ENCODE assay signal across 16 cellular contexts in the genomic region with DNA sequence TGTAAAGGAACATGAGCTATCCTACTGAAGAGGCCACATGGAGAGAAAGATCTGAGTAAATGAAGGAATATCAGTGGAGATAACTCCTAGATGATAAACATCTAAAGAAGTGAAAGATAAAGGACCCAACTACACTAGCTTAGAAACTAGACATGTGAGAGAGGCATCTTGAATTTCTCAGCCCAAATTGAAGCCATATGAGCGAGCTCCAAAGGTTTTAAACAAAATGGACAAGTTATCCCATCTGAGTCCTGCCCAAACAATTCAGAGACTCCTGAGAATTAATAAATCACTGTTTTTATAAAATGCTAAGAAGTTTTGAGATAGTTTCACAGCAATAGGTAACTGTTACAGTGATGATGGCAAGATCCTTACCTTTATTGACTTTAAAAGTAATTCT.
A peak's percentile ranks its signal among the peaks of the same experiment; 100 is the strongest.
DNase-seq lines count a peak whose midpoint lies in the region; ATAC-seq and TF ChIP-seq lines count a peak whose summit lies in the region.
"Had no signal": no experiment of that assay in that cellular context is flagged by ENCODE, and none has a peak within 500 bp of the region (broad histone marks: within the 10 kb centered on the region; RNA-seq: fewer than 3 reads in every experiment).

No MANE protein-coding gene starts in this region.

- 35 to 53% (median 44%) methylated on average over 1 of the region's 1 CpG for WGBS in heart left ventricle, 4 donors

- intact Hi-C loops in HCT116 (cut with micrococcal nuclease) (no loop called here), heart left ventricle (cut with DNase I) (no loop called here)

- TF ChIP-seq RAD21 in HCT116 (IDR thresholded peaks at IDR 0.05; ENCODE audit: low read depth), result no peak

- no peaks in the 10 kb centered on the region for H4K20me1 ChIP-seq in HCT116 (ENCODE audit: insufficient read depth)
- H4K20me1 ChIP-seq: BLaER1 treated with 17β-estradiol and CSF1 and Interleukin-3, amounts not matched to agents 10 nM and 100 nM had no signal

- no peaks in the 10 kb centered on the region for H3K9me3 ChIP-seq in HCT116 (ENCODE audit: control insufficient read depth in 1 of 2, insufficient read depth in 1 of 2, low read depth in 1 of 2, low read length in 2 of 2)
- peaks cover 0 to 8% (median 0%) of the 10 kb centered on the region in 12 donors for H3K9me3 ChIP-seq in heart left ventricle

- H3K9ac ChIP-seq in HCT116 (ENCODE audit: low read length), result no peak overlapping the region
- H3K9ac ChIP-seq: BLaER1 treated with 17β-estradiol and CSF1 and Interleukin-3, amounts not matched to agents 10 nM and 100 nM had no signal

- RAD21 ChIA-PET in HCT116 (lab: Charles Lee; ENCODE audit: low non-redundant PET in 1 of 2, low total read pairs in 2 of 2, uncharacterized antibody in 2 of 2, unreplicated experiment in 2 of 2), result no interaction called here

- no peak for ATAC-seq in HCT116
- peak; percentile 75 for ATAC-seq in SK-N-SH treated with all-trans-retinoic acid at 6 μM for 48 hours
- no peak for ATAC-seq in heart left ventricle
- no peak for ATAC-seq in HG03097 (IDR thresholded peaks at IDR 0.05; ENCODE audit: low FRiP score, unreplicated experiment)
- ATAC-seq in HG03520 (IDR thresholded peaks at IDR 0.05; ENCODE audit: unreplicated experiment), result no peak
- ATAC-seq: GM12878 had no signal

- H3K27me3 ChIP-seq in ACC112 (ENCODE audit: insufficient read depth, low read length) (no peaks in the 10 kb centered on the region), HCT116 (ENCODE audit: insufficient read depth, low read length) (no peaks in the 10 kb centered on the region), heart left ventricle (no peaks in the 10 kb centered on the region)
- H3K27me3 ChIP-seq: BLaER1 treated with 17β-estradiol and CSF1 and Interleukin-3, amounts not matched to agents 10 nM and 100 nM had no signal

- DNase-seq in HCT116 (ENCODE audit: low read depth, low spot score), result no peak
- peak; percentile 60 for DNase-seq in fibroblast of peridontal ligament (ENCODE audit: extremely low read depth)
- no peak for DNase-seq in heart left ventricle
- DNase-seq in DMS53 (lab: John Stamatoyannopoulos, UW), result no peak
- DNase-seq: CD4-positive, CD25-positive, alpha-beta regulatory T cell; DMS 273 treated with DMSO at 0.1 percent for 48 hours; DMS79; HCEC 1CT; IMR-90 had no signal

- POLR2A ChIA-PET in HCT116 (lab: Charles Lee), result no interaction called here

- H2AFZ ChIP-seq in ACC112 (ENCODE audit: low read length, unreplicated experiment) (peak overlapping the region; percentile 86), HCT116 (ENCODE audit: low read depth, low read length, poor library complexity, severe bottlenecking) (peak overlapping the region; percentile 13)

- no TSS peak for BruUV-seq in HCT116 (replicated peaks; lab: Mats Ljungman, UMichigan)

- H3K27ac ChIP-seq in ACC112 (ENCODE audit: low read depth, low read length), result no peak overlapping the region
- H3K27ac ChIP-seq in HCT116 (ENCODE audit: low read depth, low read length), result no peak overlapping the region
- no peak overlapping the region for H3K27ac ChIP-seq in heart left ventricle
- H3K27ac ChIP-seq: 22Rv1; BLaER1 treated with 17β-estradiol and CSF1 and Interleukin-3, amounts not matched to agents 10 nM and 100 nM had no signal

- H3K4me1 ChIP-seq in ACC112 (ENCODE audit: control insufficient read depth, insufficient read depth, low read length, unreplicated experiment) (peaks cover 4% of the 10 kb centered on the region), HCT116 (ENCODE audit: control insufficient read depth in 1 of 2, insufficient read depth in 2 of 2, low read length in 2 of 2) (no peaks in the 10 kb centered on the region), heart left ventricle (no peaks in the 10 kb centered on the region)
- H3K4me1 ChIP-seq: BLaER1 treated with 17β-estradiol and CSF1 and Interleukin-3, amounts not matched to agents 10 nM and 100 nM had no signal

- H3K4me2 ChIP-seq in HCT116 (ENCODE audit: low read length), result no peak overlapping the region
- H3K4me2 ChIP-seq: BLaER1 treated with 17β-estradiol and CSF1 and Interleukin-3, amounts not matched to agents 10 nM and 100 nM had no signal

- CTCF ChIA-PET in HCT116 (lab: Charles Lee), result no interaction called here

- no peaks in the 10 kb centered on the region for H3K9me2 ChIP-seq in HCT116 (ENCODE audit: insufficient read depth)

- no peak for TF ChIP-seq POLR2A in HCT116 (IDR thresholded peaks at IDR 0.05; ENCODE audit: borderline replicate concordance, extremely low read depth, insufficient read depth, insufficient read length)
- no peak for TF ChIP-seq POLR2A in heart left ventricle (IDR thresholded peaks at IDR 0.05)

- H3K4me3 ChIP-seq in ACC112 (ENCODE audit: low read depth, low read length) (no peak overlapping the region), HCT116 (replicated peaks in 1 of 2; ENCODE audit: low read depth in 1 of 2, low read length in 2 of 2) (no peak overlapping the region), heart left ventricle (no peak overlapping the region)
- H3K4me3 ChIP-seq: BLaER1 treated with 17β-estradiol and CSF1 and Interleukin-3, amounts not matched to agents 10 nM and 100 nM; GM12878 had no signal

- no peaks in the 10 kb centered on the region for H3K79me2 ChIP-seq in ACC112 (ENCODE audit: control insufficient read depth, insufficient read depth, low read length, unreplicated experiment)
- no peaks in the 10 kb centered on the region for H3K79me2 ChIP-seq in HCT116 (ENCODE audit: insufficient read depth, low read length)

- TF ChIP-seq CTCF in HCT116 (IDR thresholded peaks at IDR 0.05 in 2 of 3, conservative IDR thresholded peaks at IDR 0.05 in 1 of 3; ENCODE audit: borderline replicate concordance in 1 of 3, insufficient read depth in 1 of 3, low read depth in 2 of 3, low read length in 2 of 3) (no peak), heart left ventricle (IDR thresholded peaks at IDR 0.05) (no peak)

- H3K36me3 ChIP-seq in ACC112 (ENCODE audit: insufficient read depth, low read length) (no peaks in the 10 kb centered on the region), HCT116 (ENCODE audit: control insufficient read depth in 1 of 2, insufficient read depth in 2 of 2, low read length in 2 of 2) (no peaks in the 10 kb centered on the region), heart left ventricle (no peaks in the 10 kb centered on the region)
- H3K36me3 ChIP-seq: BLaER1 treated with 17β-estradiol and CSF1 and Interleukin-3, amounts not matched to agents 10 nM and 100 nM had no signal

TF ChIP-seq in HCT116, 20 proteins besides CTCF, POLR2A, EP300 and RAD21 (continues in another document):
- no peak for TF ChIP-seq SIN3A (IDR thresholded peaks at IDR 0.05; ENCODE audit: low read depth)
- TF ChIP-seq EZH2 (IDR thresholded peaks at IDR 0.05), result no peak
- no peak for TF ChIP-seq TCF7L2 (IDR thresholded peaks at IDR 0.05; ENCODE audit: borderline replicate concordance, extremely low read depth, insufficient read depth, insufficient read length)
- TF ChIP-seq CBX3 (IDR thresholded peaks at IDR 0.05; ENCODE audit: low read depth), result no peak
- TF ChIP-seq ZFX (IDR thresholded peaks at IDR 0.05), result no peak
- no peak for TF ChIP-seq CEBPB (IDR thresholded peaks at IDR 0.05; ENCODE audit: low read depth)
- TF ChIP-seq JUND (IDR thresholded peaks at IDR 0.05), result no peak
- TF ChIP-seq, protein P1, sequence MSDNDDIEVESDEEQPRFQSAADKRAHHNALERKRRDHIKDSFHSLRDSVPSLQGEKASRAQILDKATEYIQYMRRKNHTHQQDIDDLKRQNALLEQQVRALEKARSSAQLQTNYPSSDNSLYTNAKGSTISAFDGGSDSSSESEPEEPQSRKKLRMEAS (IDR thresholded peaks at IDR 0.05), result no peak
- TF ChIP-seq SP1 (IDR thresholded peaks at IDR 0.05; ENCODE audit: low read depth), result no peak
- TF ChIP-seq SRF (IDR thresholded peaks at IDR 0.05; ENCODE audit: low read depth), result no peak
- no peak for TF ChIP-seq POLR2AphosphoS5 (IDR thresholded peaks at IDR 0.05; ENCODE audit: low read depth, low read length)
- no peak for TF ChIP-seq FOSL1 (IDR thresholded peaks at IDR 0.05; ENCODE audit: low read depth)

TF ChIP-seq in SK-N-SH treated with all-trans-retinoic acid at 6 μM for 48 hours, 23 proteins besides CTCF, POLR2A, EP300 and RAD21 (continues in another document):
- TF ChIP-seq, protein P2, sequence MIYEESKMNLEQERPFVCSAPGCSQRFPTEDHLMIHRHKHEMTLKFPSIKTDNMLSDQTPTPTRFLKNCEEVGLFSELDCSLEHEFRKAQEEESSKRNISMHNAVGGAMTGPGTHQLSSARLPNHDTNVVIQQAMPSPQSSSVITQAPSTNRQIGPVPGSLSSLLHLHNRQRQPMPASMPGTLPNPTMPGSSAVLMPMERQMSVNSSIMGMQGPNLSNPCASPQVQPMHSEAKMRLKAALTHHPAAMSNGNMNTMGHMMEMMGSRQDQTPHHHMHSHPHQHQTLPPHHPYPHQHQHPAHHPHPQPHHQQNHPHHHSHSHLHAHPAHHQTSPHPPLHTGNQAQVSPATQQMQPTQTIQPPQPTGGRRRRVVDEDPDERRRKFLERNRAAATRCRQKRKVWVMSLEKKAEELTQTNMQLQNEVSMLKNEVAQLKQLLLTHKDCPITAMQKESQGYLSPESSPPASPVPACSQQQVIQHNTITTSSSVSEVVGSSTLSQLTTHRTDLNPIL (CRISPR knock-in tag; IDR thresholded peaks at IDR 0.05; ENCODE audit: low read depth), result no peak
- TF ChIP-seq PPARA (CRISPR knock-in tag; IDR thresholded peaks at IDR 0.05; ENCODE audit: borderline replicate concordance), result no peak
- no peak for TF ChIP-seq ZNF70 (CRISPR knock-in tag; IDR thresholded peaks at IDR 0.05)
- no peak for TF ChIP-seq TOX (CRISPR knock-in tag; IDR thresholded peaks at IDR 0.05; ENCODE audit: borderline replicate concordance)
- TF ChIP-seq POU6F1 (CRISPR knock-in tag; IDR thresholded peaks at IDR 0.05; ENCODE audit: borderline replicate concordance, low read depth), result no peak
- no peak for TF ChIP-seq CSDC2 (CRISPR knock-in tag; IDR thresholded peaks at IDR 0.05)
- no peak for TF ChIP-seq BACH2 (CRISPR knock-in tag; IDR thresholded peaks at IDR 0.05; ENCODE audit: borderline replicate concordance)
- TF ChIP-seq ZNF8 (CRISPR knock-in tag; IDR thresholded peaks at IDR 0.05), result no peak
